7 cellular contexts compared by ENCODE assay signal in genomic region chr3:62035664-62036063, GRCh38.
"Had no signal": no experiment of that assay in that cellular context is flagged by ENCODE, and none has a peak within 500 bp of the region (broad histone marks: within the 10 kb centered on the region; RNA-seq: fewer than 3 reads in every experiment).

No MANE protein-coding gene starts in this region.

- H3K27ac Mint-ChIP-seq: GM23338, H9 had no signal

- FAIRE-seq: H1, H54, HTR-8/SVneo, K562 had no signal

- DNase-seq: H9, HCEC 1CT had no signal

- H3K4me3 ChIP-seq: GM23338, K562 had no signal

- H2AFZ ChIP-seq: GM23338 had no signal

- H3K4me1 Mint-ChIP-seq: H9 had no signal

- H3K4me3 Mint-ChIP-seq: GM23338, H9 had no signal

- ATAC-seq: GM23338, K562 had no signal

- H3K9me3 Mint-ChIP-seq: GM23338, H9 had no signal

- H3K4me2 ChIP-seq: GM23338 had no signal
